ENCODE assay signal across 1 cellular context in the genomic region with DNA sequence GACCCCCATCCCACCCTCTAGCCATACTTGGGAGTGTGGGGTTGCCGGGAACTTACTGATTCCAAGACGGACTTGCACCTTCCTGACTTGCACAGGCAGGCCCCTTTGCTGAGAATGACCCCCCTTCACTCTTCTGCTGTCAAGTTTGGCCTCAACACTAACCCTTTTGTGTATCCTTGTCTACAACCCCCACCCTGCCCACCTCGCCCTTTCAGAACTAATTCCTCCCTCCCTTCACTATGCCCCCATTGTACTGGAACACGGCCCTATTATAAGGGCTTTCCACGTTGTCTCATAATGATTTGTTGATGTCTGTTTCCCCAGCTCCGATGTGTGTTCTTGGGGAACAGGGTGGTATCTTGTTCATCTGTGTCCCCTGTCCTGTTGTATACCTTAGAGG.
TF ChIP-seq lines count a peak whose summit lies in the region.

No MANE protein-coding gene starts in this region.

TF ChIP-seq in endothelial cell of umbilical vein, 7 proteins besides CTCF, POLR2A, EP300 and RAD21 (continued from another document):
- TF ChIP-seq, protein P1, sequence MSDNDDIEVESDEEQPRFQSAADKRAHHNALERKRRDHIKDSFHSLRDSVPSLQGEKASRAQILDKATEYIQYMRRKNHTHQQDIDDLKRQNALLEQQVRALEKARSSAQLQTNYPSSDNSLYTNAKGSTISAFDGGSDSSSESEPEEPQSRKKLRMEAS (IDR thresholded peaks at IDR 0.05; ENCODE audit: insufficient read depth, insufficient read length) = no peak
- no peak for TF ChIP-seq FOS (IDR thresholded peaks at IDR 0.05; ENCODE audit: borderline replicate concordance, insufficient read depth, low read length)
TF ChIP-seq in endothelial cell of umbilical vein: peak in this region for 0.
